In genomic region chr9:97046228-97046627, GRCh38 we compare ENCODE assay signal across 1 cellular context.
TF ChIP-seq lines count a peak whose summit lies in the region.

No MANE protein-coding gene starts in this region.

TF ChIP-seq in H1, 55 proteins besides CTCF, POLR2A, EP300 and RAD21 (continued from another document):
- no peak for TF ChIP-seq CBX8 (IDR thresholded peaks at IDR 0.05; ENCODE audit: borderline replicate concordance, low read depth, low read length)
- TF ChIP-seq SRF (IDR thresholded peaks at IDR 0.05; ENCODE audit: low read depth, low read length) = no peak
- no peak for TF ChIP-seq BCL11A (IDR thresholded peaks at IDR 0.05; ENCODE audit: low read depth in 2 of 2, low read length in 2 of 2)
- peak; percentile 98 for TF ChIP-seq JUND (IDR thresholded peaks at IDR 0.05; ENCODE audit: low read length)
- peak; percentile 88 for TF ChIP-seq TEAD4 (IDR thresholded peaks at IDR 0.05; ENCODE audit: low read depth, low read length)
- TF ChIP-seq TCF12 (IDR thresholded peaks at IDR 0.05; ENCODE audit: low read depth, low read length) = no peak
- 0 out of 2 replicates have a peak, but pooled peaks have one; percentile 36 for TF ChIP-seq ATF3 (IDR thresholded peaks at IDR 0.05; ENCODE audit: insufficient read depth, low read depth, low read length)
- no peak for TF ChIP-seq E2F6 (IDR thresholded peaks at IDR 0.05)
- TF ChIP-seq RFX5 (IDR thresholded peaks at IDR 0.05; ENCODE audit: borderline replicate concordance, low read depth, low read length) = no peak
- TF ChIP-seq TAF1 (IDR thresholded peaks at IDR 0.05; ENCODE audit: low read depth, low read length) = 0 out of 2 replicates have a peak, but pooled peaks have one; percentile 36
- TF ChIP-seq SIN3A (conservative IDR thresholded peaks at IDR 0.05 in 1 of 2, IDR thresholded peaks at IDR 0.05 in 1 of 2; ENCODE audit: low read depth in 1 of 2, low read length in 2 of 2) = 0 out of 4 replicates have a peak, but pooled peaks of 1 of the 2 experiments have one; percentile 43
- TF ChIP-seq YY1 (IDR thresholded peaks at IDR 0.05; ENCODE audit: low read depth, low read length) = peak; percentile 47; the same call in 1 of the 2 replicates
